ENCODE assay signal across 19 cellular contexts in genomic region chr12:63967781-63968180, GRCh38.
A peak's percentile ranks its signal among the peaks of the same experiment; 100 is the strongest.
DNase-seq lines count a peak whose midpoint lies in the region; ATAC-seq and TF ChIP-seq lines count a peak whose summit lies in the region.
"Had no signal": no experiment of that assay in that cellular context is flagged by ENCODE, and none has a peak within 500 bp of the region (broad histone marks: within the 10 kb centered on the region; RNA-seq: fewer than 3 reads in every experiment).

No MANE protein-coding gene starts in this region.

- no peak overlapping the region for H3K4me3 Mint-ChIP-seq in dendritic cell treated with granulocyte-macrophage colony-stimulating factor and Interleukin-4, amounts not matched to agents 40 ng/mL and 50 ng/mL, for 4 days
- H3K4me3 Mint-ChIP-seq in nephron progenitor cell (no peak overlapping the region), immature natural killer cell (no peak overlapping the region)
- H3K4me3 Mint-ChIP-seq in activated naive CD4-positive, alpha-beta T cell treated with anti-CD3 and anti-CD28 coated beads for 36 hours: no peak overlapping the region
- H3K4me3 Mint-ChIP-seq: activated CD8-positive, alpha-beta T cell treated with anti-CD3 and anti-CD28 coated beads for 36 hours; CD4-positive, alpha-beta T cell; stimulated activated naive CD8-positive, alpha-beta T cell treated with anti-CD3 and anti-CD28 coated beads, Interleukin-15, amount 100 ng/mL, for 72 hours had no signal

- H3K36me3 ChIP-seq in BE2C: no peaks in the 10 kb centered on the region
- H3K36me3 ChIP-seq: adrenal gland, left ventricle myocardium inferior had no signal

- peak; percentile 67 for DNase-seq in AG10803 (ENCODE audit: low read depth)
- DNase-seq in NCI-H226: peak; percentile 29
- DNase-seq in nephron progenitor cell: no peak
- DNase-seq in activated naive CD4-positive, alpha-beta T cell treated with anti-CD3 and anti-CD28 coated beads for 36 hours: no peak
- DNase-seq in immature natural killer cell: no peak
- no peak for DNase-seq in BE2C
- DNase-seq: activated CD8-positive, alpha-beta T cell treated with anti-CD3 and anti-CD28 coated beads for 36 hours; activated gamma-delta T cell treated with Interleukin-2 at 50 U/mL for 16 hours; adrenal gland; CD4-positive, alpha-beta T cell; GOT3; left ventricle myocardium inferior; NCI-H2081 treated with DMSO at 0.1 percent for 48 hours; RPMI8226; stimulated activated CD4-positive, alpha-beta T cell treated with anti-CD3 and anti-CD28 coated beads, Interleukin-4, amount 100 ng/mL, for 24 hours; stimulated activated naive CD8-positive, alpha-beta T cell treated with anti-CD3 and anti-CD28 coated beads, Interleukin-15, amount 100 ng/mL, for 72 hours had no signal

- H3K4me3 ChIP-seq in AG10803 (ENCODE audit: low read length): no peak overlapping the region
- no peak overlapping the region for H3K4me3 ChIP-seq in BE2C (ENCODE audit: low read depth, low read length)
- H3K4me3 ChIP-seq: adrenal gland, left ventricle myocardium inferior had no signal

- H3K4me1 Mint-ChIP-seq in dendritic cell treated with granulocyte-macrophage colony-stimulating factor and Interleukin-4, amounts not matched to agents 40 ng/mL and 50 ng/mL, for 4 days (ENCODE audit: low read depth): peaks cover 55% of the 10 kb centered on the region
- no peaks in the 10 kb centered on the region for H3K4me1 Mint-ChIP-seq in nephron progenitor cell
- H3K4me1 Mint-ChIP-seq in activated naive CD4-positive, alpha-beta T cell treated with anti-CD3 and anti-CD28 coated beads for 36 hours (ENCODE audit: low read depth): no peaks in the 10 kb centered on the region
- H3K4me1 Mint-ChIP-seq in immature natural killer cell: no peaks in the 10 kb centered on the region
- H3K4me1 Mint-ChIP-seq: stimulated activated naive CD8-positive, alpha-beta T cell treated with anti-CD3 and anti-CD28 coated beads, Interleukin-15, amount 100 ng/mL, for 72 hours had no signal

- H3K27ac Mint-ChIP-seq in dendritic cell treated with granulocyte-macrophage colony-stimulating factor and Interleukin-4, amounts not matched to agents 40 ng/mL and 50 ng/mL, for 4 days: peak overlapping the region; percentile 53
- H3K27ac Mint-ChIP-seq in nephron progenitor cell: peak overlapping the region; percentile 27
- H3K27ac Mint-ChIP-seq in activated naive CD4-positive, alpha-beta T cell treated with anti-CD3 and anti-CD28 coated beads for 36 hours: no peak overlapping the region
- H3K27ac Mint-ChIP-seq in immature natural killer cell: no peak overlapping the region
- H3K27ac Mint-ChIP-seq: activated CD8-positive, alpha-beta T cell treated with anti-CD3 and anti-CD28 coated beads for 36 hours; CD4-positive, alpha-beta T cell; stimulated activated naive CD8-positive, alpha-beta T cell treated with anti-CD3 and anti-CD28 coated beads, Interleukin-15, amount 100 ng/mL, for 72 hours had no signal

- H3K27me3 ChIP-seq in BE2C: no peaks in the 10 kb centered on the region
- H3K27me3 ChIP-seq: adrenal gland had no signal

- ATAC-seq in HG03432 (IDR thresholded peaks at IDR 0.05; ENCODE audit: unreplicated experiment): no peak
- ATAC-seq: activated CD4-positive, CD25-positive, alpha-beta regulatory T cell treated with anti-CD3 and anti-CD28 coated beads, Interleukin-2, amount 50 U/mL, for 24 hours; activated CD8-positive, alpha-beta T cell treated with anti-CD3 and anti-CD28 coated beads for 36 hours; stimulated activated naive CD8-positive, alpha-beta T cell treated with anti-CD3 and anti-CD28 coated beads, Interleukin-15, amount 100 ng/mL, for 72 hours had no signal

- H3K4me1 ChIP-seq in BE2C: peaks cover 16% of the 10 kb centered on the region

- H3K9me3 Mint-ChIP-seq in dendritic cell treated with granulocyte-macrophage colony-stimulating factor and Interleukin-4, amounts not matched to agents 40 ng/mL and 50 ng/mL, for 4 days: no peaks in the 10 kb centered on the region
- H3K9me3 Mint-ChIP-seq in nephron progenitor cell: no peaks in the 10 kb centered on the region
- H3K9me3 Mint-ChIP-seq in activated naive CD4-positive, alpha-beta T cell treated with anti-CD3 and anti-CD28 coated beads for 36 hours: no peaks in the 10 kb centered on the region
- H3K9me3 Mint-ChIP-seq in immature natural killer cell: peaks cover 0 to 7% (median 0%) of the 10 kb centered on the region in 6 donors
- H3K9me3 Mint-ChIP-seq: activated CD8-positive, alpha-beta T cell treated with anti-CD3 and anti-CD28 coated beads for 36 hours; CD4-positive, alpha-beta T cell; stimulated activated naive CD8-positive, alpha-beta T cell treated with anti-CD3 and anti-CD28 coated beads, Interleukin-15, amount 100 ng/mL, for 72 hours had no signal

- TF ChIP-seq CTCF in AG10803 (conservative IDR thresholded peaks at IDR 0.05; ENCODE audit: low read length): no peak
- TF ChIP-seq CTCF in nephron progenitor cell (IDR thresholded peaks at IDR 0.05): no peak
- TF ChIP-seq CTCF in BE2C (IDR thresholded peaks at IDR 0.05; ENCODE audit: low read depth, low read length): no peak

- CTCF ChIA-PET in activated naive CD4-positive, alpha-beta T cell treated with anti-CD3 and anti-CD28 coated beads for 36 hours (lab: Charles Lee): interaction anchor here (0.5 kb wide), 1 partner anchor 12 kb away, joined by 4 read pairs; no protein-coding TSS in a partner anchor

- H3K27me3 Mint-ChIP-seq in dendritic cell treated with granulocyte-macrophage colony-stimulating factor and Interleukin-4, amounts not matched to agents 40 ng/mL and 50 ng/mL, for 4 days: no peaks in the 10 kb centered on the region
- H3K27me3 Mint-ChIP-seq in nephron progenitor cell (ENCODE audit: low read depth, poor library complexity): no peaks in the 10 kb centered on the region
- no peaks in the 10 kb centered on the region for H3K27me3 Mint-ChIP-seq in activated naive CD4-positive, alpha-beta T cell treated with anti-CD3 and anti-CD28 coated beads for 36 hours (ENCODE audit: low read depth)
- H3K27me3 Mint-ChIP-seq in immature natural killer cell (ENCODE audit: low read depth in 3 of 3): peaks cover 0 to 6% (median 0%) of the 10 kb centered on the region in 3 donors

- H3K9me3 ChIP-seq in BE2C: no peaks in the 10 kb centered on the region
- H3K9me3 ChIP-seq: adrenal gland, left ventricle myocardium inferior had no signal

- intact Hi-C loops in dendritic cell treated with granulocyte-macrophage colony-stimulating factor and Interleukin-4, amounts not matched to agents 40 ng/mL and 50 ng/mL, for 4 days (cut with micrococcal nuclease): loop anchor here (10.0 kb wide), 2 partner anchors 117 to 257 kb away; partner anchors contain the start of gene KICS2
- intact Hi-C loops in activated naive CD4-positive, alpha-beta T cell treated with anti-CD3 and anti-CD28 coated beads for 36 hours (cut with micrococcal nuclease): no loop called here

- H3K36me3 Mint-ChIP-seq in dendritic cell treated with granulocyte-macrophage colony-stimulating factor and Interleukin-4, amounts not matched to agents 40 ng/mL and 50 ng/mL, for 4 days (ENCODE audit: low read depth): no peaks in the 10 kb centered on the region
- no peaks in the 10 kb centered on the region for H3K36me3 Mint-ChIP-seq in nephron progenitor cell (ENCODE audit: low read depth)
- no peaks in the 10 kb centered on the region for H3K36me3 Mint-ChIP-seq in activated naive CD4-positive, alpha-beta T cell treated with anti-CD3 and anti-CD28 coated beads for 36 hours (ENCODE audit: low read depth)
- no peaks in the 10 kb centered on the region for H3K36me3 Mint-ChIP-seq in immature natural killer cell

Comparison
In these comparisons a context has a peak if more than half of its experiments do, and no peak if none do; other contexts are left out.
1. DNase-seq: peak in AG10803 (single experiment) and NCI-H226 (single experiment); none in nephron progenitor cell (single experiment), activated naive CD4-positive, alpha-beta T cell treated with anti-CD3 and anti-CD28 coated beads for 36 hours (single experiment), immature natural killer cell (0 of 3) and BE2C (single experiment).
2. H3K27ac Mint-ChIP-seq: peak in dendritic cell treated with granulocyte-macrophage colony-stimulating factor and Interleukin-4, amounts not matched to agents 40 ng/mL and 50 ng/mL, for 4 days (single experiment) and nephron progenitor cell (single experiment); none in activated naive CD4-positive, alpha-beta T cell treated with anti-CD3 and anti-CD28 coated beads for 36 hours (single experiment) and immature natural killer cell (0 of 6).